In genomic region chr6:5637714-5638113, GRCh38 we compare ENCODE assay signal across 9 cellular contexts.
"Had no signal": no experiment of that assay in that cellular context is flagged by ENCODE, and none has a peak within 500 bp of the region (broad histone marks: within the 10 kb centered on the region; RNA-seq: fewer than 3 reads in every experiment).

No MANE protein-coding gene starts in this region.

- H3K4me3 Mint-ChIP-seq: HFFc6 had no signal

- H3K27ac ChIP-seq: GM23248, HL-60 had no signal

- H3K9ac ChIP-seq: GM23248 had no signal

- H2AFZ ChIP-seq: GM23248 had no signal

- ATAC-seq: HCT116, K562 had no signal

- H3K4me3 ChIP-seq: GM23248, HAP-1, K562 had no signal

- H3K9me3 ChIP-seq: HAP-1 had no signal

- FAIRE-seq: K562 had no signal

- DNase-seq: GM23248, GOT3, H7, HFFc6, IMR-90 had no signal

- H3K36me3 ChIP-seq: HAP-1 had no signal
